ENCODE assay signal across 8 cellular contexts in the genomic region with DNA sequence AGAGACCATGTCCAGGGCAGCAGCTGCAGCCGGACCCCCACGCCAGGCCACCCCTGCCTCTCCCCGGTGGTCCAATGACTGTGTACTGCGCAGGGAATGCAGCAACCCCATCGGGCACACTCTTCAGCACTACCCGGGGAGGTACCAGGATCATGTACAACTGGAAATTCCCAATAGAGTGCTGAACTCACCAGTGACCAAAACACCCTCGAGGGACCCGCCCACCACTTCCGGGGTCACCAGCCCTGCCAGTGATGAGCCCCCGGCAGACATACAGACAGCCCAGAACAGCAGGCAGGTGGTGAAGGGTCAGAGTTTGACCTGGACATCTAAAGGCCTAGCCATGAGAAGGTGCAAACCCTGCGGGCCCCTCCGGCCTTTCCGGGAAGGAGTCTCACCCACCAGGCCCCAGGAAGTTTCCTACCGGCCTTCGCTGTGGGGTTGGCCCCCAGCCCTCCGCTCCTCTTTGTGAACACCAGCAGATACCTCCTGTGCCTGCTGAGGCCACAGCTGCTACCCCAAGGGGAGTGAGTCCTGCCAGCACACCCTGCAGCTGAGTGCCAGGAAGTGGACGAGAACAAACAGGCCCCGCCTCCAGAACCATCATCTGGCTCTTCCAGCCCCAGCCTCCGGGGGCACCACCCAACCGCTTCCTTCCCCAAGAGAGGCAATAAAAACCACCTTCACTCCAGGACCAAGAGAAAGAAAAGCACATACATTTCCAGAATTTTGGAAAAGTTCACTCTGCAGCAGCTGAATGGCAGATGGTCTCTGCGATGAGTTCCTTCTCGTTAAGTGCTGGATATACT. TPM values are rescaled to one million over a fixed set of nuclear protein-coding genes. Genes with fewer than 3 reads are reported as not detected.
A peak's percentile ranks its signal among the peaks of the same experiment; 100 is the strongest.
DNase-seq lines count a peak whose midpoint lies in the region; ATAC-seq lines count a peak whose summit lies in the region.

No MANE protein-coding gene starts in this region.

- peaks cover 19% of the 10 kb centered on the region for H3K4me1 Mint-ChIP-seq in activated CD4-positive, alpha-beta T cell treated with anti-CD3 and anti-CD28 coated beads for 36 hours

- intact Hi-C loops in activated CD4-positive, alpha-beta T cell treated with anti-CD3 and anti-CD28 coated beads for 36 hours (cut with DNase I, micrococcal nuclease): no loop called here

- H3K9me3 Mint-ChIP-seq in activated CD4-positive, alpha-beta T cell treated with anti-CD3 and anti-CD28 coated beads for 36 hours (ENCODE audit: low read depth): no peaks in the 10 kb centered on the region

- peak overlapping the region; percentile 91 for H3K27ac Mint-ChIP-seq in activated CD4-positive, alpha-beta T cell treated with anti-CD3 and anti-CD28 coated beads for 36 hours

- ATAC-seq in activated CD4-positive, alpha-beta T cell treated with anti-CD3 and anti-CD28 coated beads for 36 hours: peak; percentile 99
- no peak for ATAC-seq in GM19324 (IDR thresholded peaks at IDR 0.05; ENCODE audit: low FRiP score, unreplicated experiment)

- peak overlapping the region; percentile 49 for H3K4me3 Mint-ChIP-seq in activated CD4-positive, alpha-beta T cell treated with anti-CD3 and anti-CD28 coated beads for 36 hours

- no peaks in the 10 kb centered on the region for H3K27me3 Mint-ChIP-seq in activated CD4-positive, alpha-beta T cell treated with anti-CD3 and anti-CD28 coated beads for 36 hours

- peaks cover 51% of the 10 kb centered on the region for H3K36me3 ChIP-seq in H7 (replicated peaks; ENCODE audit: control insufficient read depth, insufficient read depth, low read length)

- H3K4me3 ChIP-seq in H7 (ENCODE audit: insufficient read depth, low read depth, low read length): no peak overlapping the region

- CTCF ChIA-PET in activated CD4-positive, alpha-beta T cell treated with anti-CD3 and anti-CD28 coated beads for 36 hours (lab: Charles Lee): interaction anchor here (0.5 to 1.6 kb wide), 5 partner anchors 9 to 399 kb away, joined by 3 to 5 read pairs (median 4); a partner anchor contains a TSS

- peak; percentile 49 for DNase-seq in GM03348 (ENCODE audit: low spot score)
- peak; percentile 88 for DNase-seq in H7
- peak; percentile 82 to 94 for DNase-seq in NCI-H2081 (lab: John Stamatoyannopoulos, UW)
- peak; percentile 81 for DNase-seq in activated CD4-positive, alpha-beta T cell treated with anti-CD3 and anti-CD28 coated beads for 36 hours
- peak; percentile 20 to 50 for DNase-seq in dermis microvascular lymphatic vessel endothelial cell (ENCODE audit: low read depth in 2 of 2)
- peak; percentile 60 for DNase-seq in medulla oblongata (ENCODE audit: extremely low spot score)
- peak; percentile 24 to 35 for DNase-seq in stimulated activated CD8-positive, alpha-beta memory T cell treated with anti-CD3 and anti-CD28 coated beads, Interleukin-4, amount 100 ng/mL, for 4 hours (ENCODE audit: low read depth in 2 of 2, low spot score in 1 of 2)

- H3K27me3 ChIP-seq in H7 (ENCODE audit: control insufficient read depth, insufficient read depth, low read length): no peaks in the 10 kb centered on the region

- POLR2A ChIA-PET in activated CD4-positive, alpha-beta T cell treated with anti-CD3 and anti-CD28 coated beads for 36 hours (lab: Charles Lee): no interaction called here

- H3K36me3 Mint-ChIP-seq in activated CD4-positive, alpha-beta T cell treated with anti-CD3 and anti-CD28 coated beads for 36 hours (ENCODE audit: low read depth): peaks cover 65% of the 10 kb centered on the region

RNA-seq across cellular contexts. Expression of a gene that starts 5.0 kb away (rescaled TPM):
- 0.18 and 0.31 TPM in 2 replicates for total RNA-seq in H7 (2014; rRNA removed; shearing (Covaris generic))
- under 1 TPM; 0.19 to 0.32 TPM for total RNA-seq in activated CD4-positive, alpha-beta T cell treated with anti-CD3 and anti-CD28 coated beads for 36 hours
- under 0.01 and 0.25 TPM in 2 replicates for total RNA-seq in dermis microvascular lymphatic vessel endothelial cell

RNA-seq across cellular contexts. Expression of a gene that starts 17.1 kb away (rescaled TPM):
- total RNA-seq in H7 (2014; rRNA removed; shearing (Covaris generic)): 90.9 and 100 TPM in 2 replicates
- total RNA-seq in activated CD4-positive, alpha-beta T cell treated with anti-CD3 and anti-CD28 coated beads for 36 hours: 10 to 100 TPM; 50.1 to 56.0 TPM
- total RNA-seq in dermis microvascular lymphatic vessel endothelial cell: 43.9 and 47.5 TPM in 2 replicates

RNA-seq across cellular contexts. Expression of a gene that starts 17.4 kb away (rescaled TPM):
- 18.5 and 19.6 TPM in 2 replicates for total RNA-seq in H7 (2014; rRNA removed; shearing (Covaris generic))
- total RNA-seq in activated CD4-positive, alpha-beta T cell treated with anti-CD3 and anti-CD28 coated beads for 36 hours: 10 to 100 TPM; 26.9 to 29.0 TPM
- total RNA-seq in dermis microvascular lymphatic vessel endothelial cell: 12.6 and 13.5 TPM in 2 replicates

RNA-seq across cellular contexts. Expression of a gene that starts 32.8 kb away (rescaled TPM):
- total RNA-seq in H7 (2014; rRNA removed; shearing (Covaris generic)): 94.8 and 102 TPM in 2 replicates
- total RNA-seq in activated CD4-positive, alpha-beta T cell treated with anti-CD3 and anti-CD28 coated beads for 36 hours: 100 to 1,000 TPM; 104 to 114 TPM
- total RNA-seq in dermis microvascular lymphatic vessel endothelial cell: 65.4 and 69.3 TPM in 2 replicates

RNA-seq across cellular contexts. Expression of a gene that starts 55.7 kb away (rescaled TPM):
- total RNA-seq in H7 (2014; rRNA removed; shearing (Covaris generic)): not detected in 2 replicates
- under 1 TPM; 0.19 to 0.27 TPM for total RNA-seq in activated CD4-positive, alpha-beta T cell treated with anti-CD3 and anti-CD28 coated beads for 36 hours
- 0.64 and 2.4 TPM in 2 replicates for total RNA-seq in dermis microvascular lymphatic vessel endothelial cell

Comparison
In these comparisons a context has a peak if more than half of its experiments do, and no peak if none do; other contexts are left out.
1. DNase-seq: peak in every context shown above with its lines; median percentile 88 in H7; 88 in NCI-H2081; 81 in activated CD4-positive, alpha-beta T cell treated with anti-CD3 and anti-CD28 coated beads for 36 hours; 60 in medulla oblongata; 49 in GM03348; 35 in dermis microvascular lymphatic vessel endothelial cell; 30 in stimulated activated CD8-positive, alpha-beta memory T cell treated with anti-CD3 and anti-CD28 coated beads, Interleukin-4, amount 100 ng/mL, for 4 hours.